In the genomic region with DNA sequence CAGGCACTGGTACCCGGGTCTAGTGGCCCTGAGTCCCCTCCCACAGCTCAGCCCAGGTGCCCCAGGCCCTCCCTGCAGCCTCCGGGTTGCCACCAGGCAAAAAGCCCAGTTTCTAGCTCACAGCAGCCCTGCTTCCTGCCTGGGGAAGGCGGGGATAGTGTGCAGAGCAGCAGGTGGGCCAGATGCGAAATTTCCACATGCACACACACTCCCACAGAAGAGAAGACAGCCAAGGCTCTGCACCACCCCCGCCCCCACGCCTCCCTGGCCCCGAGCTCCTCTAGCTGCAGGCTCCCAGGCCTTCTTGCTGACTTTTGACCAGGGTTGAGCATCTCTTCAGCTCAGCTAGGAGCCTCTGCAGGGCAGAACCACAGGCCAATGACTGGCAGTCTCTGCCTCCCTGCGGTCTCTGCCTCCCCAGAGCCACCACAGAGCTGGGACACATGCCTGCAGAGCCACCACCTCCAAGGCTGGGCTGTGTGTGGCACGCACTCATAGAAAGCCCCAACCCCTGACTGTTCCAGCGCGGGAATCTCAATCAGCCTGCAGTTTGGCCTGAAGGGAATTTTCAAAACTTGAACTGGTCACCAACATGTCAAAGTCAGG, we compare ENCODE assay signal across 10 cellular contexts. TPM values are rescaled to one million over a fixed set of nuclear protein-coding genes. Genes with fewer than 3 reads are reported as not detected.
DNase-seq lines count a peak whose midpoint lies in the region; ATAC-seq, FAIRE-seq and TF ChIP-seq lines count a peak whose summit lies in the region.
"Had no signal": no experiment of that assay in that cellular context is flagged by ENCODE, and none has a peak within 500 bp of the region (broad histone marks: within the 10 kb centered on the region; RNA-seq: fewer than 3 reads in every experiment).

No MANE protein-coding gene starts in this region.

- no peak overlapping the region for H3K23ac ChIP-seq in mesendoderm (ENCODE audit: low read length)

- H3K27ac Mint-ChIP-seq in central memory CD8-positive, alpha-beta T cell (ENCODE audit: low read depth), result peak overlapping the region; percentile 71
- H3K27ac Mint-ChIP-seq in type B pancreatic cell, result no peak overlapping the region
- H3K27ac Mint-ChIP-seq: natural killer cell had no signal

- peaks cover 84% of the 10 kb centered on the region for H3K4me1 ChIP-seq in suprapubic skin
- no peaks in the 10 kb centered on the region for H3K4me1 ChIP-seq in mesendoderm (ENCODE audit: control insufficient read depth, low read depth, low read length)

- H2BK5ac ChIP-seq in mesendoderm (ENCODE audit: low read length), result no peak overlapping the region

- no peak overlapping the region for H2BK15ac ChIP-seq in mesendoderm (replicated peaks; ENCODE audit: low read depth)

- peaks cover 25% of the 10 kb centered on the region for H3K36me3 Mint-ChIP-seq in central memory CD8-positive, alpha-beta T cell (ENCODE audit: insufficient read depth)
- peaks cover 20% of the 10 kb centered on the region for H3K36me3 Mint-ChIP-seq in type B pancreatic cell

- 48% methylated on average over 5 of the region's 11 CpGs for WGBS in suprapubic skin
- no CpG with 5 or more reads among the region's 11 CpGs for whole genome bisulfite sequencing in mesendoderm (ENCODE audit: extremely low coverage, insufficient coverage, low lambda C conversion rate)

- no peak overlapping the region for H4K8ac ChIP-seq in mesendoderm (ENCODE audit: low read depth, low read length)

- TF ChIP-seq CTCF in suprapubic skin (IDR thresholded peaks at IDR 0.05) (no peak), type B pancreatic cell (conservative IDR thresholded peaks at IDR 0.05) (no peak)

- no peak overlapping the region for H3K4ac ChIP-seq in mesendoderm (ENCODE audit: low read depth, low read length)

- no peaks in the 10 kb centered on the region for H3K9me3 ChIP-seq in suprapubic skin
- H3K9me3 ChIP-seq: ascending aorta had no signal

- H3K79me2 ChIP-seq in mesendoderm (ENCODE audit: control insufficient read depth, insufficient read depth, low read length), result no peaks in the 10 kb centered on the region

- H3K79me1 ChIP-seq in mesendoderm (ENCODE audit: low read length), result no peaks in the 10 kb centered on the region

- H2BK120ac ChIP-seq in mesendoderm (ENCODE audit: low read depth, low read length), result no peak overlapping the region

- H3K4me3 ChIP-seq in suprapubic skin, result no peak overlapping the region
- H3K4me3 ChIP-seq in mesendoderm (ENCODE audit: low read length), result no peak overlapping the region
- H3K4me3 ChIP-seq: ascending aorta had no signal

- H3K27ac ChIP-seq in suprapubic skin (peak overlapping the region; percentile 31), mesendoderm (ENCODE audit: low read depth, low read length) (no peak overlapping the region)
- H3K27ac ChIP-seq: ascending aorta had no signal

- H3K9ac ChIP-seq in mesendoderm (ENCODE audit: low read length), result no peak overlapping the region

- H3K27me3 ChIP-seq in suprapubic skin, result no peaks in the 10 kb centered on the region
- no peaks in the 10 kb centered on the region for H3K27me3 ChIP-seq in mesendoderm (ENCODE audit: insufficient read depth, low read length, poor library complexity)
- H3K27me3 ChIP-seq: ascending aorta had no signal

- no peak overlapping the region for H3K4me2 ChIP-seq in mesendoderm (ENCODE audit: low read length)

- H3K18ac ChIP-seq in mesendoderm (ENCODE audit: low read length), result no peak overlapping the region

- peak overlapping the region; percentile 18 for H3K4me3 Mint-ChIP-seq in central memory CD8-positive, alpha-beta T cell
- no peak overlapping the region for H3K4me3 Mint-ChIP-seq in type B pancreatic cell
- H3K4me3 Mint-ChIP-seq: natural killer cell had no signal

- peak; percentile 3 for DNase-seq in activated gamma-delta T cell treated with Interleukin-2 at 50 U/mL for 16 hours
- no peak for DNase-seq in activated gamma-delta T cell (lab: John Stamatoyannopoulos, UW)
- DNase-seq in NCI-H1694 (lab: John Stamatoyannopoulos, UW), result peak; percentile 74
- no peak for DNase-seq in central memory CD8-positive, alpha-beta T cell (ENCODE audit: low spot score in 2 of 2)
- peak; percentile 54 to 72 for DNase-seq in suprapubic skin (ENCODE audit: low spot score in 2 of 2)
- DNase-seq in urothelium cell line (ENCODE audit: low spot score), result no peak
- no peak for DNase-seq in mesendoderm
- no peak for DNase-seq in type B pancreatic cell (ENCODE audit: extremely low spot score, unreplicated experiment)
- DNase-seq: natural killer cell had no signal

- no peak overlapping the region for H2AK5ac ChIP-seq in mesendoderm (ENCODE audit: low read length)

- no peaks in the 10 kb centered on the region for H3K9me3 Mint-ChIP-seq in central memory CD8-positive, alpha-beta T cell
- H3K9me3 Mint-ChIP-seq in type B pancreatic cell, result no peaks in the 10 kb centered on the region
- H3K9me3 Mint-ChIP-seq: natural killer cell had no signal

- ATAC-seq in central memory CD8-positive, alpha-beta T cell (replicated peaks; ENCODE audit: extremely low read depth, poor library complexity, severe bottlenecking), result peak; percentile 68

- no peak overlapping the region for H3K56ac ChIP-seq in mesendoderm (ENCODE audit: low read length)

- peaks cover 28% of the 10 kb centered on the region for H3K36me3 ChIP-seq in suprapubic skin
- no peaks in the 10 kb centered on the region for H3K36me3 ChIP-seq in mesendoderm (ENCODE audit: control insufficient read depth, insufficient read depth, low read length)

- H3K27me3 Mint-ChIP-seq in central memory CD8-positive, alpha-beta T cell, result no peaks in the 10 kb centered on the region
- H3K27me3 Mint-ChIP-seq in type B pancreatic cell, result no peaks in the 10 kb centered on the region

- no peak overlapping the region for H4K5ac ChIP-seq in mesendoderm (ENCODE audit: low read length)

- no peak for TF ChIP-seq EP300 in suprapubic skin (IDR thresholded peaks at IDR 0.05)

- no peak for TF ChIP-seq POLR2A in suprapubic skin (IDR thresholded peaks at IDR 0.05)

- H3K4me1 Mint-ChIP-seq in central memory CD8-positive, alpha-beta T cell, result peaks cover 40% of the 10 kb centered on the region
- H3K4me1 Mint-ChIP-seq in type B pancreatic cell (ENCODE audit: unreplicated experiment), result peaks cover 23% of the 10 kb centered on the region

- FAIRE-seq in urothelium cell line (lab: Jason Lieb, UNC), result no peak

RNA-seq across cellular contexts. Expression of gene SLC66A2, which starts 7.2 kb away (rescaled TPM):
- total RNA-seq in suprapubic skin (10 to 100 TPM; 53.4 to 84.7 (median 79.3) TPM), type B pancreatic cell (ENCODE audit: low replicate concordance) (39.3 and 39.7 TPM in 2 replicates)
- polyA plus RNA-seq in mesendoderm (2013, experiment 1 of 2), result 5.5 TPM
- 5.6 TPM for polyA plus RNA-seq in mesendoderm (2013, experiment 2 of 2)

RNA-seq across cellular contexts. Expression of gene HSBP1L1, which starts 20.2 kb away (rescaled TPM):
- total RNA-seq in suprapubic skin (10 to 100 TPM; 25.0 to 45.7 (median 41.5) TPM), type B pancreatic cell (ENCODE audit: low replicate concordance) (9.9 and 25.0 TPM in 2 replicates)
- polyA plus RNA-seq in mesendoderm (2013, experiment 1 of 2), result 0.18 TPM
- 0.08 TPM for polyA plus RNA-seq in mesendoderm (2013, experiment 2 of 2)

RNA-seq across cellular contexts. Expression of gene TXNL4A, which starts 44.1 kb away (rescaled TPM):
- 10 to 100 TPM; 20.6 to 35.0 (median 24.6) TPM for total RNA-seq in suprapubic skin
- 162 TPM for polyA plus RNA-seq in mesendoderm (2013, experiment 1 of 2)
- polyA plus RNA-seq in mesendoderm (2013, experiment 2 of 2), result 168 TPM
- total RNA-seq in type B pancreatic cell (ENCODE audit: low replicate concordance), result 103 and 126 TPM in 2 replicates

Comparison
In these comparisons a context has a peak if more than half of its experiments do, and no peak if none do; other contexts are left out.
1. DNase-seq: peak in activated gamma-delta T cell treated with Interleukin-2 at 50 U/mL for 16 hours (single experiment), NCI-H1694 (single experiment) and suprapubic skin (2 of 2); none in activated gamma-delta T cell (single experiment), central memory CD8-positive, alpha-beta T cell (0 of 2), urothelium cell line (single experiment), mesendoderm (single experiment) and type B pancreatic cell (single experiment).